In genomic region chr13:76440568-76440967, GRCh38 we compare ENCODE assay signal across 14 cellular contexts.
DNase-seq lines count a peak whose midpoint lies in the region; ATAC-seq and TF ChIP-seq lines count a peak whose summit lies in the region.
"Had no signal": no experiment of that assay in that cellular context is flagged by ENCODE, and none has a peak within 500 bp of the region (broad histone marks: within the 10 kb centered on the region; RNA-seq: fewer than 3 reads in every experiment).

No MANE protein-coding gene starts in this region.

- TF ChIP-seq CTCF in neural cell (IDR thresholded peaks at IDR 0.05; ENCODE audit: poor library complexity, severe bottlenecking) = no peak
- TF ChIP-seq CTCF in upper lobe of left lung (IDR thresholded peaks at IDR 0.05) = no peak

- no peaks in the 10 kb centered on the region for H3K36me3 ChIP-seq in neural cell (ENCODE audit: insufficient read depth, low read length)
- no peaks in the 10 kb centered on the region for H3K36me3 ChIP-seq in upper lobe of left lung
- H3K36me3 ChIP-seq: Peyer's patch had no signal

- no peaks in the 10 kb centered on the region for H3K79me2 ChIP-seq in neural cell (replicated peaks; ENCODE audit: insufficient read depth, low read length)

- H4K20me1 ChIP-seq in neural cell (ENCODE audit: insufficient read depth) = no peaks in the 10 kb centered on the region

- 62 to 71% methylated on average over 3 of the region's 3 CpGs for WGBS in upper lobe of left lung, 2 donors

- H3F3A ChIP-seq in neural cell (ENCODE audit: insufficient read depth, low read length, poor library complexity, severe bottlenecking) = no peaks in the 10 kb centered on the region

- H3K4me1 ChIP-seq in upper lobe of left lung = no peaks in the 10 kb centered on the region
- H3K4me1 ChIP-seq: body of pancreas, foreskin keratinocyte, Peyer's patch had no signal

- no peak overlapping the region for H3K4me3 ChIP-seq in neural cell (ENCODE audit: low read length)
- H3K4me3 ChIP-seq in upper lobe of left lung = no peak overlapping the region
- H3K4me3 ChIP-seq: body of pancreas, Peyer's patch had no signal

- peak; percentile 23 for TF ChIP-seq EP300 in neural cell (conservative IDR thresholded peaks at IDR 0.05; ENCODE audit: poor library complexity, severe bottlenecking)
- no peak for TF ChIP-seq EP300 in upper lobe of left lung (IDR thresholded peaks at IDR 0.05)

- H3K9me2 ChIP-seq in neural cell (ENCODE audit: insufficient read depth, low read length) = no peaks in the 10 kb centered on the region

- ATAC-seq in GM19035 (IDR thresholded peaks at IDR 0.05; ENCODE audit: unreplicated experiment) = peak; percentile 94
- ATAC-seq in HG02759 (IDR thresholded peaks at IDR 0.05; ENCODE audit: unreplicated experiment) = peak; percentile 89
- no peak for ATAC-seq in upper lobe of left lung (ENCODE audit: low FRiP score in 2 of 2)
- ATAC-seq: activated CD8-positive, alpha-beta T cell treated with anti-CD3 and anti-CD28 coated beads for 36 hours; body of pancreas; foreskin keratinocyte had no signal

- TF ChIP-seq POLR2A in upper lobe of left lung (IDR thresholded peaks at IDR 0.05) = no peak

- H3K4me2 ChIP-seq in neural cell (ENCODE audit: low read length) = no peak overlapping the region

- no peak overlapping the region for H3K9ac ChIP-seq in neural cell (ENCODE audit: low read length)

- H2AFZ ChIP-seq in neural cell (ENCODE audit: low read depth, low read length) = no peak overlapping the region

- H3K9me3 ChIP-seq in neural cell (ENCODE audit: low read length) (no peaks in the 10 kb centered on the region), upper lobe of left lung (no peaks in the 10 kb centered on the region)
- H3K9me3 ChIP-seq: body of pancreas, Peyer's patch had no signal

- DNase-seq in KG1 (lab: John Stamatoyannopoulos, UW) (peak; percentile 24), SHP77 (lab: John Stamatoyannopoulos, UW) (no peak), upper lobe of left lung (no peak)
- DNase-seq in stimulated activated CD4-positive, alpha-beta T cell treated with anti-CD3 and anti-CD28 coated beads, Interleukin-2, amount 100 ng/mL, for 24 hours = no peak
- DNase-seq in effector CD8-positive, alpha-beta T cell (lab: John Stamatoyannopoulos, UW) = no peak
- DNase-seq: activated CD8-positive, alpha-beta T cell treated with anti-CD3 and anti-CD28 coated beads for 36 hours; body of pancreas; foreskin keratinocyte; Peyer's patch; stimulated activated CD4-positive, alpha-beta T cell treated with anti-CD3 and anti-CD28 coated beads, Interleukin-2, amount 100 ng/mL, for 48 hours; trophoblast cell had no signal

- TF ChIP-seq RAD21 in neural cell (conservative IDR thresholded peaks at IDR 0.05) = no peak

- H3K27me3 ChIP-seq in neural cell (ENCODE audit: insufficient read depth, low read depth, low read length) (no peaks in the 10 kb centered on the region), upper lobe of left lung (no peaks in the 10 kb centered on the region)
- H3K27me3 ChIP-seq: body of pancreas, foreskin keratinocyte, Peyer's patch had no signal

- no peak overlapping the region for H3K27ac ChIP-seq in neural cell (ENCODE audit: low read length)
- H3K27ac ChIP-seq in upper lobe of left lung = no peak overlapping the region
- H3K27ac ChIP-seq: body of pancreas, foreskin keratinocyte, Peyer's patch had no signal

TF ChIP-seq in neural cell, 6 proteins besides CTCF, POLR2A, EP300 and RAD21:
- TF ChIP-seq SMC3 (conservative IDR thresholded peaks at IDR 0.05; ENCODE audit: poor library complexity) (no peak), MXI1 (conservative IDR thresholded peaks at IDR 0.05; ENCODE audit: poor library complexity, severe bottlenecking) (no peak), POLR2AphosphoS5 (IDR thresholded peaks at IDR 0.05) (no peak), EZH2 (IDR thresholded peaks at IDR 0.05; ENCODE audit: borderline replicate concordance, insufficient read depth, low read length, poor library complexity, severe bottlenecking) (no peak), TAF1 (IDR thresholded peaks at IDR 0.05; ENCODE audit: low read depth) (no peak), REST (IDR thresholded peaks at IDR 0.05; ENCODE audit: borderline replicate concordance) (no peak)

Comparison
In these comparisons a context has a peak if more than half of its experiments do, and no peak if none do; other contexts are left out.
1. ATAC-seq: peak in GM19035 (single experiment) and HG02759 (single experiment); none in upper lobe of left lung (0 of 2).